10 cellular contexts compared by ENCODE assay signal in the genomic region with DNA sequence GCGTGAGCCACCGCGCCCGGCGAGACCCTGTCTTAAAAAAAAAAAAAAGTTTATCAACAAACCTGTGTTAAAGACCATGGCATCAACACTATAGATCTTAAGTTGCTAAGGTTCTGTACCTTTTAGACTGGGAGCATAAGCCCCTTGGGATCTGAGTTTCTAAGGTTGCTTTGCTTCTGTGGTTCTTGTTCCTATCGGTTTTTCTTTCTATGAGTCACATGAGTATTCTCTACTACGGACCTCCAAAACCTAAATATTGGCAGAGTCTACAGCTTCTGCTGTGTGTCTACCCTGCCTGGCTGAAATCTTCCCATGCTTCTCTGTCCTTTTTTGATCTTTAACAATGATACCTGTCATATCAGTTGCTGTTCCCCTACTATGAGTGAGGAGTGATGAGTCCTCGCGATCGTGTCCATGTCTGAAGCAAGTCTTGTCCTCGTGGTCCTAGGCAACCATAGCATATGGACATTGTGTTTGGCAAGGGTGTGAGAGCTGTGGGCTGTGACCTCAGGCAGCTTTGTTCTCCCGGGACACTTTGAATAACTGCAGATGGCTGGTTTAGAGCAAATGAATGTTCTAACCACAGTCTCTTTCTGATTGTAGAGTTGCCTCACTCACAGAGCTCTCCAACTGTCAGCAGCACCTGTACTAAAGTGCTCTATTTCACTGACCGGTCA. TPM values are rescaled to one million over a fixed set of nuclear protein-coding genes. Genes with fewer than 3 reads are reported as not detected.
A peak's percentile ranks its signal among the peaks of the same experiment; 100 is the strongest.
DNase-seq lines count a peak whose midpoint lies in the region; ATAC-seq and TF ChIP-seq lines count a peak whose summit lies in the region.
"Had no signal": no experiment of that assay in that cellular context is flagged by ENCODE, and none has a peak within 500 bp of the region (broad histone marks: within the 10 kb centered on the region; RNA-seq: fewer than 3 reads in every experiment).

No MANE protein-coding gene starts in this region.

- H3K9me3 Mint-ChIP-seq in activated B cell treated with CpG ODN at 0.5 μM for 24 hours (no peaks in the 10 kb centered on the region), neural progenitor cell (no peaks in the 10 kb centered on the region)
- H3K9me3 Mint-ChIP-seq: activated T-helper 2 cell treated with anti-CD3 and anti-CD28 coated beads, Interferon-gamma antibody, Interleukin-2, Interleukin-4, amounts not matched to agents 10 μg/mL and 5 μg/mL and 100 μg/mL, durations not matched to agents 14 hours and 24 hours and 36 hours had no signal

- CTCF ChIA-PET in activated B cell treated with CpG ODN at 0.5 μM for 24 hours (lab: Charles Lee), result interaction anchor here (1.0 to 1.8 kb wide), 2 partner anchors 11 to 85 kb away, joined by 3 to 7 read pairs; no protein-coding TSS in a partner anchor

- H3K36me3 ChIP-seq in neural progenitor cell, result peaks cover 8% of the 10 kb centered on the region
- H3K36me3 ChIP-seq in WERI-Rb-1, result peaks cover 19% of the 10 kb centered on the region

- peaks cover 13% of the 10 kb centered on the region for H3K4me1 Mint-ChIP-seq in activated B cell treated with CpG ODN at 0.5 μM for 24 hours
- H3K4me1 Mint-ChIP-seq in neural progenitor cell, result peaks cover 20% of the 10 kb centered on the region

- no peak overlapping the region for H3K9ac ChIP-seq in neural progenitor cell
- H3K9ac ChIP-seq: parathyroid adenoma had no signal

- ATAC-seq in GM18867 (IDR thresholded peaks at IDR 0.05; ENCODE audit: unreplicated experiment) (peak; percentile 85), HG02798 (IDR thresholded peaks at IDR 0.05; ENCODE audit: poor library complexity, unreplicated experiment) (peak; percentile 86), activated B cell treated with CpG ODN at 0.5 μM for 24 hours (ENCODE audit: low read depth) (peak; percentile 84)

- peak overlapping the region; percentile 42 for H3K4me2 ChIP-seq in neural progenitor cell

- TF ChIP-seq CTCF in activated B cell treated with CpG ODN at 0.5 μM for 24 hours (IDR thresholded peaks at IDR 0.05), result no peak
- TF ChIP-seq CTCF in neural progenitor cell (IDR thresholded peaks at IDR 0.05), result no peak
- no peak for TF ChIP-seq CTCF in WERI-Rb-1 (IDR thresholded peaks at IDR 0.05; ENCODE audit: low read depth, low read length)

- no peak for DNase-seq in activated B cell treated with CpG ODN at 0.5 μM for 24 hours
- no peak for DNase-seq in neural progenitor cell (ENCODE audit: low spot score)
- no peak for DNase-seq in T1000 (lab: John Stamatoyannopoulos, UW)
- DNase-seq in WERI-Rb-1, result no peak
- no peak for DNase-seq in SHP77 treated with DMSO at 0.1 percent for 48 hours (lab: John Stamatoyannopoulos, UW)
- no peak for DNase-seq in A172 (ENCODE audit: low spot score)

- peaks cover 14% of the 10 kb centered on the region for H3K4me1 ChIP-seq in neural progenitor cell

- no peaks in the 10 kb centered on the region for H3K79me2 ChIP-seq in neural progenitor cell (ENCODE audit: low read depth)
- H3K79me2 ChIP-seq: parathyroid adenoma had no signal

- H3K4me3 Mint-ChIP-seq in activated B cell treated with CpG ODN at 0.5 μM for 24 hours, result peak overlapping the region; percentile 64
- no peak overlapping the region for H3K4me3 Mint-ChIP-seq in neural progenitor cell

- H3K27ac ChIP-seq in neural progenitor cell, result peak overlapping the region; percentile 58
- no peak overlapping the region for H3K27ac ChIP-seq in WERI-Rb-1
- H3K27ac ChIP-seq: parathyroid adenoma had no signal

- peaks cover 7% of the 10 kb centered on the region for H3F3A ChIP-seq in neural progenitor cell (ENCODE audit: low read depth)

- H3K27ac Mint-ChIP-seq in activated B cell treated with CpG ODN at 0.5 μM for 24 hours (peak overlapping the region; percentile 5), neural progenitor cell (peak overlapping the region; percentile 94)
- H3K27ac Mint-ChIP-seq: activated T-helper 2 cell treated with anti-CD3 and anti-CD28 coated beads, Interferon-gamma antibody, Interleukin-2, Interleukin-4, amounts not matched to agents 10 μg/mL and 5 μg/mL and 100 μg/mL, durations not matched to agents 14 hours and 24 hours and 36 hours had no signal

- no peaks in the 10 kb centered on the region for H3K27me3 ChIP-seq in neural progenitor cell
- no peaks in the 10 kb centered on the region for H3K27me3 ChIP-seq in WERI-Rb-1 (ENCODE audit: insufficient read depth, low read depth, severe bottlenecking)

- H3K36me3 Mint-ChIP-seq in activated B cell treated with CpG ODN at 0.5 μM for 24 hours (ENCODE audit: low read depth) (no peaks in the 10 kb centered on the region), neural progenitor cell (peaks cover 11% of the 10 kb centered on the region)

- H3K27me3 Mint-ChIP-seq in activated B cell treated with CpG ODN at 0.5 μM for 24 hours (no peaks in the 10 kb centered on the region), neural progenitor cell (ENCODE audit: insufficient read depth, low read depth) (peaks cover 2% of the 10 kb centered on the region)

- intact Hi-C loops in activated B cell treated with CpG ODN at 0.5 μM for 24 hours (cut with micrococcal nuclease), result loop anchor here (1.0 kb wide), 1 partner anchor 8 kb away; no protein-coding TSS in a partner anchor

- H3K9me3 ChIP-seq in neural progenitor cell (ENCODE audit: low read depth), result no peaks in the 10 kb centered on the region
- H3K9me3 ChIP-seq in WERI-Rb-1 (ENCODE audit: severe bottlenecking), result no peaks in the 10 kb centered on the region

- no peaks in the 10 kb centered on the region for H4K20me1 ChIP-seq in neural progenitor cell (ENCODE audit: low read depth)

- H3K4me3 ChIP-seq in neural progenitor cell (no peak overlapping the region), WERI-Rb-1 (ENCODE audit: low read depth, low read length) (no peak overlapping the region)

- POLR2A ChIA-PET in activated B cell treated with CpG ODN at 0.5 μM for 24 hours (lab: Charles Lee), result interaction anchor here (0.6 to 2.0 kb wide), 6 partner anchors 8 to 85 kb away, joined by 3 to 6 read pairs (median 4); no protein-coding TSS in a partner anchor

- H2AFZ ChIP-seq in neural progenitor cell (replicated peaks), result no peak overlapping the region
- H2AFZ ChIP-seq: parathyroid adenoma had no signal

RNA-seq across cellular contexts. Expression of a gene that starts 9.0 kb away (rescaled TPM):
- total RNA-seq in activated B cell treated with CpG ODN at 0.5 μM for 24 hours (27.5 and 31.5 TPM in 2 replicates), neural progenitor cell (ENCODE audit: low replicate concordance) (48.2 and 55.7 TPM in 2 replicates)
- total RNA-seq in A172 (2014; rRNA removed; shearing (Covaris generic)), result 35.1 and 40.6 TPM in 2 replicates

RNA-seq across cellular contexts. Expression of a gene that starts 57.6 kb away (rescaled TPM):
- 0.22 and 0.44 TPM in 2 replicates for total RNA-seq in activated B cell treated with CpG ODN at 0.5 μM for 24 hours
- total RNA-seq in neural progenitor cell (ENCODE audit: low replicate concordance), result 1.6 and 3.5 TPM in 2 replicates
- 3.3 and 3.4 TPM in 2 replicates for total RNA-seq in A172 (2014; rRNA removed; shearing (Covaris generic))

RNA-seq across cellular contexts. Expression of a gene that starts 57.9 kb away (rescaled TPM):
- total RNA-seq in activated B cell treated with CpG ODN at 0.5 μM for 24 hours (24.0 and 26.3 TPM in 2 replicates), neural progenitor cell (ENCODE audit: low replicate concordance) (35.9 and 60.0 TPM in 2 replicates)
- 18.3 and 19.0 TPM in 2 replicates for total RNA-seq in A172 (2014; rRNA removed; shearing (Covaris generic))
